ENCODE assay signal across 22 cellular contexts in genomic region chr10:121710971-121711370, GRCh38.
"Had no signal": no experiment of that assay in that cellular context is flagged by ENCODE, and none has a peak within 500 bp of the region (broad histone marks: within the 10 kb centered on the region; RNA-seq: fewer than 3 reads in every experiment).

No MANE protein-coding gene starts in this region.

- H3K4me1 ChIP-seq: right atrium auricular region, sigmoid colon, tibial artery had no signal

- H3K36me3 ChIP-seq: heart left ventricle, ovary, right atrium auricular region, sigmoid colon, tibial artery had no signal

- H3K27me3 ChIP-seq: ovary, right atrium auricular region, sigmoid colon had no signal

- H3K9me3 ChIP-seq: ovary, sigmoid colon, tibial artery had no signal

- H3K4me3 ChIP-seq: heart left ventricle, lung, ovary, right atrium auricular region, sigmoid colon, skin epidermis, tibial artery had no signal

- H3K27ac Mint-ChIP-seq: naive thymus-derived CD4-positive, alpha-beta T cell; stimulated activated memory B cell treated with anti-CD40 and anti-IgM and Interleukin-4, amounts not matched to agents 10 μg/mL and 1 μg/mL and 100 μg/mL, for 72 hours; stimulated activated naive CD8-positive, alpha-beta T cell treated with anti-CD3 and anti-CD28 coated beads, Interleukin-15, Interleukin-2, amounts not matched to agents 100 ng/mL and 50 ng/mL, for 24 hours had no signal

- H3K9me3 Mint-ChIP-seq: dendritic cell treated with granulocyte-macrophage colony-stimulating factor and Interleukin-4, amounts not matched to agents 40 ng/mL and 50 ng/mL, for 4 days; stimulated activated naive CD8-positive, alpha-beta T cell treated with anti-CD3 and anti-CD28 coated beads, Interleukin-15, Interleukin-2, amounts not matched to agents 100 ng/mL and 50 ng/mL, for 24 hours had no signal

- H3K36me3 Mint-ChIP-seq: stimulated activated memory B cell treated with anti-CD40 and anti-IgM and Interleukin-4, amounts not matched to agents 10 μg/mL and 1 μg/mL and 100 μg/mL, for 72 hours had no signal

- H3K4me1 Mint-ChIP-seq: naive thymus-derived CD4-positive, alpha-beta T cell; stimulated activated memory B cell treated with anti-CD40 and anti-IgM and Interleukin-4, amounts not matched to agents 10 μg/mL and 1 μg/mL and 100 μg/mL, for 72 hours had no signal

- DNase-seq: cerebellar nuclear complex; foreskin melanocyte; heart left ventricle; hippocampal formation; left colon; left ventricle myocardium superior; mesenchymal stem cell; naive thymus-derived CD4-positive, alpha-beta T cell; nephron progenitor cell; nucleus accumbens; sigmoid colon; stimulated activated CD4-positive, alpha-beta T cell treated with anti-CD3 and anti-CD28 coated beads, Interleukin-12 subunit alpha, Interleukin-12 subunit beta, amount 100 ng/mL, for 4 hours; stimulated activated CD4-positive, alpha-beta T cell treated with anti-CD3 and anti-CD28 coated beads, Interleukin-4, amount 100 ng/mL, for 1 hour; tibial artery had no signal

- FAIRE-seq: colon had no signal

- H3K27ac ChIP-seq: sigmoid colon, skin epidermis had no signal

- H3K4me3 Mint-ChIP-seq: dendritic cell treated with granulocyte-macrophage colony-stimulating factor and Interleukin-4, amounts not matched to agents 40 ng/mL and 50 ng/mL, for 4 days; naive thymus-derived CD4-positive, alpha-beta T cell; nephron progenitor cell; stimulated activated memory B cell treated with anti-CD40 and anti-IgM and Interleukin-4, amounts not matched to agents 10 μg/mL and 1 μg/mL and 100 μg/mL, for 72 hours; stimulated activated naive CD8-positive, alpha-beta T cell treated with anti-CD3 and anti-CD28 coated beads, Interleukin-15, Interleukin-2, amounts not matched to agents 100 ng/mL and 50 ng/mL, for 24 hours had no signal
